In genomic region chr9:95076696-95077052, GRCh38 we compare ENCODE assay signal across 17 cellular contexts.
DNase-seq lines count a peak whose midpoint lies in the region; ATAC-seq and TF ChIP-seq lines count a peak whose summit lies in the region.
"Had no signal": no experiment of that assay in that cellular context is flagged by ENCODE, and none has a peak within 500 bp of the region (broad histone marks: within the 10 kb centered on the region; RNA-seq: fewer than 3 reads in every experiment).

No MANE protein-coding gene starts in this region.

- H3K4me3 Mint-ChIP-seq in chondrocyte (ENCODE audit: unreplicated experiment): no peak overlapping the region
- H3K4me3 Mint-ChIP-seq: B cell; stimulated activated naive B cell treated with anti-CD40 and anti-IgM and Interleukin-4, amounts not matched to agents 10 μg/mL and 1 μg/mL and 100 μg/mL, for 72 hours had no signal

- no peaks in the 10 kb centered on the region for H3K27me3 ChIP-seq in hepatocyte
- H3K27me3 ChIP-seq in psoas muscle (ENCODE audit: insufficient read depth in 3 of 3, low read length in 2 of 3): no peaks in the 10 kb centered on the region
- no peaks in the 10 kb centered on the region for H3K27me3 ChIP-seq in transverse colon

- in situ Hi-C loops in transverse colon (cut with MboI; ENCODE audit: low pct_ligation_motif_present in 1 of 4, low pct_unique_long_range_greater_than_20kb in 1 of 4, low sequenced_read_pairs in 3 of 4): no loop called here

- peaks cover 99% of the 10 kb centered on the region for H3K79me2 ChIP-seq in hepatocyte

- TF ChIP-seq EP300 in transverse colon (IDR thresholded peaks at IDR 0.05; ENCODE audit: low read depth): no peak

- WGBS in hepatocyte (ENCODE audit: low lambda C conversion rate, missing lambda C conversion rate): 85% methylated on average over 1 of the region's 1 CpG
- WGBS in psoas muscle, 3 donors: 32 to 58% (median 33%) methylated on average over 1 of the region's 1 CpG
- 56 to 60% methylated on average over 1 of the region's 1 CpG for WGBS in transverse colon (ENCODE audit: low coverage in 1 of 2), 2 donors

- ATAC-seq in psoas muscle (no peak), GM21723 (IDR thresholded peaks at IDR 0.05; ENCODE audit: unreplicated experiment) (no peak)
- ATAC-seq: esophagus mucosa; PC-3; SK-N-SH treated with all-trans-retinoic acid at 6 μM for 48 hours; stimulated activated naive B cell treated with anti-CD40 and anti-IgM and Interleukin-4, amounts not matched to agents 10 μg/mL and 1 μg/mL and 100 μg/mL, for 72 hours had no signal

- intact Hi-C loops in psoas muscle (cut with DNase I) (no loop called here), transverse colon (cut with DNase I; ENCODE audit: low total_unique reads) (loop anchor here (10.0 kb wide), 1 partner anchor 52 kb away; no protein-coding TSS in a partner anchor)

- no peaks in the 10 kb centered on the region for H3K9me3 Mint-ChIP-seq in chondrocyte (ENCODE audit: low read depth)
- H3K9me3 Mint-ChIP-seq: stimulated activated naive B cell treated with anti-CD40 and anti-IgM and Interleukin-4, amounts not matched to agents 10 μg/mL and 1 μg/mL and 100 μg/mL, for 72 hours had no signal

- H3K4me2 ChIP-seq in hepatocyte: peak overlapping the region; percentile 43

- no peaks in the 10 kb centered on the region for H3K27me3 Mint-ChIP-seq in chondrocyte (ENCODE audit: low read depth)
- H3K27me3 Mint-ChIP-seq: B cell; stimulated activated naive B cell treated with anti-CD40 and anti-IgM and Interleukin-4, amounts not matched to agents 10 μg/mL and 1 μg/mL and 100 μg/mL, for 72 hours had no signal

- H3K27ac ChIP-seq in hepatocyte (peak overlapping the region; percentile 64), psoas muscle (peak overlapping the region; percentile 93), transverse colon (peak overlapping the region; percentile 66 to 75 (median 70))

- H3K27ac Mint-ChIP-seq in chondrocyte (ENCODE audit: unreplicated experiment): peak overlapping the region; percentile 91
- H3K27ac Mint-ChIP-seq: B cell; stimulated activated naive B cell treated with anti-CD40 and anti-IgM and Interleukin-4, amounts not matched to agents 10 μg/mL and 1 μg/mL and 100 μg/mL, for 72 hours had no signal

- H2AFZ ChIP-seq in hepatocyte: no peak overlapping the region

- H3K9me3 ChIP-seq in hepatocyte (ENCODE audit: low read depth): no peaks in the 10 kb centered on the region
- H3K9me3 ChIP-seq in psoas muscle: no peaks in the 10 kb centered on the region
- H3K9me3 ChIP-seq in transverse colon: no peaks in the 10 kb centered on the region

- H3K9me2 ChIP-seq in hepatocyte (replicated peaks; ENCODE audit: insufficient read depth): no peaks in the 10 kb centered on the region

- no peak for TF ChIP-seq POLR2A in transverse colon (IDR thresholded peaks at IDR 0.05)

- peaks cover 25% of the 10 kb centered on the region for H3K36me3 Mint-ChIP-seq in chondrocyte (ENCODE audit: low read depth)

- H3K4me1 Mint-ChIP-seq in chondrocyte (ENCODE audit: low read depth): peaks cover 47% of the 10 kb centered on the region
- H3K4me1 Mint-ChIP-seq: B cell; stimulated activated naive B cell treated with anti-CD40 and anti-IgM and Interleukin-4, amounts not matched to agents 10 μg/mL and 1 μg/mL and 100 μg/mL, for 72 hours had no signal

- H3K36me3 ChIP-seq in hepatocyte (replicated peaks; ENCODE audit: insufficient read depth, low read depth) (no peaks in the 10 kb centered on the region), psoas muscle (ENCODE audit: insufficient read depth in 1 of 2, low read depth in 1 of 2) (peaks cover 0 to 11% of the 10 kb centered on the region in 2 donors), transverse colon (peaks cover 0 to 9% (median 0%) of the 10 kb centered on the region in 4 donors)

- H3K4me1 ChIP-seq in hepatocyte (ENCODE audit: insufficient read depth) (peaks cover 48% of the 10 kb centered on the region), psoas muscle (peaks cover 90% of the 10 kb centered on the region), transverse colon (peaks cover 27 to 74% (median 66%) of the 10 kb centered on the region in 4 donors)

- H3K4me3 ChIP-seq in hepatocyte: no peak overlapping the region
- H3K4me3 ChIP-seq in psoas muscle: no peak overlapping the region
- no peak overlapping the region for H3K4me3 ChIP-seq in transverse colon

- no peak for DNase-seq in chondrocyte (ENCODE audit: low spot score)
- DNase-seq in hepatocyte (ENCODE audit: low spot score): no peak
- no peak for DNase-seq in psoas muscle
- DNase-seq in transverse colon: no peak
- no peak for DNase-seq in CD1c-positive myeloid dendritic cell (ENCODE audit: extremely low spot score)
- DNase-seq in LoVo (ENCODE audit: low spot score): no peak
- DNase-seq: activated CD4-positive, alpha-beta T cell treated with anti-CD3 and anti-CD28 coated beads, Interleukin-2, amount 50 U/mL, for 48 hours; activated T-cell treated with anti-CD3 and anti-CD28 coated beads, Interleukin-2, amount 50 U/mL, for 48 hours; DMS 273 treated with DMSO at 0.1 percent for 48 hours; MV-4-11; NCI-H2029; PC-3; stimulated activated naive B cell treated with anti-CD40 and anti-IgM and Interleukin-4, amounts not matched to agents 10 μg/mL and 1 μg/mL and 100 μg/mL, for 72 hours had no signal

- TF ChIP-seq CTCF in chondrocyte (IDR thresholded peaks at IDR 0.05) (no peak), hepatocyte (IDR thresholded peaks at IDR 0.05; ENCODE audit: poor library complexity) (no peak), psoas muscle (IDR thresholded peaks at IDR 0.05) (no peak), transverse colon (IDR thresholded peaks at IDR 0.05) (no peak)

- H4K20me1 ChIP-seq in hepatocyte (ENCODE audit: insufficient read depth, poor library complexity, severe bottlenecking): peaks cover 81% of the 10 kb centered on the region
